28 cellular contexts compared by ENCODE assay signal in the genomic region with DNA sequence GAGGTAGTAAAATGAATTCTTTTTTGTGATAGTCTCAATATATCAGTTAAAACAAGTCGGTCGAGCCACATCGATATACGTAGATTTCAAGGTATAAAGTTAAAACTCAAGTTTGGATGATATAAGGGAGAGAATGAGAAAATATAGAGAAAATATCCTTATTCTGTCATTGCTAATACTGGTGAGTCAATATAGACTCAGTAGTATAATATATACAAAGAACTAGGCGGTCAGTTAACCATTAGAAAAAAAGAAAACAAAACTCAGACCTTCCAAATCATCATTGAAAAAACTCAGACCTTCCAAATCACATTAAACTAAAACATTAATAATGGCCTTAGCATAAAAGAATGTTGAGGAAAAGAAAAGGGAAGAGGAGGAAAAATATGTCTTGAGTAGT.
"Had no signal": no experiment of that assay in that cellular context is flagged by ENCODE, and none has a peak within 500 bp of the region (broad histone marks: within the 10 kb centered on the region; RNA-seq: fewer than 3 reads in every experiment).

No MANE protein-coding gene starts in this region.

- H3K4me3 ChIP-seq: heart right ventricle, left lung, lower lobe of right lung, ovary, right atrium auricular region, right lobe of liver, smooth muscle cell, stomach, testis, thyroid gland, upper lobe of right lung had no signal

- H3K4me1 Mint-ChIP-seq: naive thymus-derived CD8-positive, alpha-beta T cell; neural crest cell; stimulated activated naive B cell treated with anti-CD40 and anti-IgM and Interleukin-4, amounts not matched to agents 10 μg/mL and 1 μg/mL and 100 μg/mL, for 72 hours had no signal

- H3K9me3 ChIP-seq: lower lobe of right lung, ovary, right atrium auricular region, right lobe of liver, stomach, testis, thyroid gland, upper lobe of right lung had no signal

- H3K4me1 ChIP-seq: left lung, lower lobe of right lung, right lobe of liver, stomach, upper lobe of right lung had no signal

- H3K36me3 Mint-ChIP-seq: naive thymus-derived CD8-positive, alpha-beta T cell; stimulated activated naive B cell treated with anti-CD40 and anti-IgM and Interleukin-4, amounts not matched to agents 10 μg/mL and 1 μg/mL and 100 μg/mL, for 72 hours had no signal

- H3K27ac ChIP-seq: left lung, lower lobe of right lung, ovary, right atrium auricular region, right lobe of liver, stomach, testis, thyroid gland, upper lobe of right lung had no signal

- H3K27me3 Mint-ChIP-seq: naive thymus-derived CD8-positive, alpha-beta T cell; progenitor cell of endocrine pancreas; stimulated activated naive B cell treated with anti-CD40 and anti-IgM and Interleukin-4, amounts not matched to agents 10 μg/mL and 1 μg/mL and 100 μg/mL, for 72 hours had no signal

- ATAC-seq: heart right ventricle; left colon; left lung; lower lobe of right lung; naive thymus-derived CD8-positive, alpha-beta T cell; right lobe of liver; stimulated activated naive B cell treated with anti-CD40 and anti-IgM and Interleukin-4, amounts not matched to agents 10 μg/mL and 1 μg/mL and 100 μg/mL, for 72 hours; stimulated activated naive CD8-positive, alpha-beta T cell treated with anti-CD3 and anti-CD28 coated beads, Interleukin-15, Interleukin-2, amounts not matched to agents 100 U/mL and 50 U/mL, for 24 hours; upper lobe of right lung had no signal

- DNase-seq: heart right ventricle; hippocampal formation; left colon; left lung; lower lobe of right lung; mammary epithelial cell; mesenchymal stem cell; naive thymus-derived CD8-positive, alpha-beta T cell; nucleus accumbens; ovary; right lobe of liver; stimulated activated CD4-positive, alpha-beta T cell treated with anti-CD3 and anti-CD28 coated beads, Interleukin-1b, Interleukin-23, amount 100 ng/mL, for 48 hours; stimulated activated CD4-positive, alpha-beta T cell treated with anti-CD3 and anti-CD28 coated beads, Interleukin-2, amount 100 ng/mL, for 48 hours; stimulated activated CD4-positive, alpha-beta T cell treated with anti-CD3 and anti-CD28 coated beads, Interleukin-4, amount 100 ng/mL, for 4 hours; stimulated activated CD8-positive, alpha-beta memory T cell treated with anti-CD3 and anti-CD28 coated beads, Interleukin-4, amount 100 ng/mL, for 48 hours; stimulated activated naive B cell treated with anti-CD40 and anti-IgM and Interleukin-4, amounts not matched to agents 10 μg/mL and 1 μg/mL and 100 μg/mL, for 72 hours; stimulated activated naive CD8-positive, alpha-beta T cell treated with anti-CD3 and anti-CD28 coated beads, Interleukin-15, Interleukin-2, amounts not matched to agents 100 U/mL and 50 U/mL, for 24 hours; stomach; testis; thyroid gland; upper lobe of right lung had no signal

- H3K4me3 Mint-ChIP-seq: naive thymus-derived CD8-positive, alpha-beta T cell; nephron; neural crest cell; stimulated activated naive B cell treated with anti-CD40 and anti-IgM and Interleukin-4, amounts not matched to agents 10 μg/mL and 1 μg/mL and 100 μg/mL, for 72 hours had no signal

- H3K9me3 Mint-ChIP-seq: nephron; stimulated activated naive B cell treated with anti-CD40 and anti-IgM and Interleukin-4, amounts not matched to agents 10 μg/mL and 1 μg/mL and 100 μg/mL, for 72 hours had no signal

- FAIRE-seq: keratinocyte, urothelium cell line had no signal

- H3K4me2 ChIP-seq: smooth muscle cell had no signal

- H3K27ac Mint-ChIP-seq: naive thymus-derived CD8-positive, alpha-beta T cell; nephron; progenitor cell of endocrine pancreas; stimulated activated naive B cell treated with anti-CD40 and anti-IgM and Interleukin-4, amounts not matched to agents 10 μg/mL and 1 μg/mL and 100 μg/mL, for 72 hours had no signal
